ENCODE assay signal across 13 cellular contexts in the genomic region with DNA sequence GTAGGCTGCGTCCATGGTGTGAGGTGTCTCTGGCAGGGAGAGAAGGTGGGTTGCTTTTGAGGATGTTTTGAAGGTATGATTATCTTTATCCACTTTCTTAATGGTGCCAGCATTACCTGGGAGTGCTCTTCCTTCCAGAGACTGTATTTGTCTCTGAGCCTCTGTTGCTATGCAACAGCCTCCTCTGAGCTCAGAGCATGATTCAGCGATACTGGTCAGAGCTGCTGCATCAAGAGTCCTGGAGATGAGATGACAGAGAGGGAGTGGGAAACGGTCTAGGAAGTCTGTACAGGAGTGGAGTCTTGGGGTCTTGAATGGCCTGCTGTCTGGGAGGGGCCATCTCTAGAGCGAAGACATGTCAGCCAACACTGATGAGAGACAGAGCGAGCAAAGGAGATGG.
DNase-seq lines count a peak whose midpoint lies in the region; TF ChIP-seq lines count a peak whose summit lies in the region.
"Had no signal": no experiment of that assay in that cellular context is flagged by ENCODE, and none has a peak within 500 bp of the region (broad histone marks: within the 10 kb centered on the region; RNA-seq: fewer than 3 reads in every experiment).

No MANE protein-coding gene starts in this region.

- no peaks in the 10 kb centered on the region for H3K4me1 ChIP-seq in OCI-LY7 (ENCODE audit: insufficient read depth, low read length, poor library complexity, severe bottlenecking)

- H3K4me2 ChIP-seq in OCI-LY7 (ENCODE audit: low read length), result no peak overlapping the region

- no peaks in the 10 kb centered on the region for H3K9me2 ChIP-seq in OCI-LY7 (ENCODE audit: insufficient read depth, low read length)

- H2AFZ ChIP-seq in OCI-LY7 (ENCODE audit: low read length), result no peak overlapping the region

- no peak overlapping the region for H3K27ac ChIP-seq in OCI-LY7 (ENCODE audit: low read depth, low read length, poor library complexity, severe bottlenecking)
- H3K27ac ChIP-seq: skin epidermis, thoracic aorta had no signal

- no peaks in the 10 kb centered on the region for H3K36me3 ChIP-seq in OCI-LY7 (ENCODE audit: insufficient read depth, low read length)
- H3K36me3 ChIP-seq: thoracic aorta had no signal

- no peaks in the 10 kb centered on the region for H3K79me2 ChIP-seq in OCI-LY7 (ENCODE audit: insufficient read depth, low read depth, low read length)

- POLR2A ChIA-PET in OCI-LY7 (lab: Charles Lee), result no interaction called here

- no peaks in the 10 kb centered on the region for H3K9me3 ChIP-seq in OCI-LY7 (ENCODE audit: low read length)
- H3K9me3 ChIP-seq: thoracic aorta had no signal

- TF ChIP-seq CTCF in OCI-LY7 (conservative IDR thresholded peaks at IDR 0.05; ENCODE audit: low read length), result no peak

- H4K20me1 ChIP-seq in OCI-LY7 (ENCODE audit: insufficient read depth, low read length), result no peaks in the 10 kb centered on the region

- DNase-seq in DMS153 (lab: John Stamatoyannopoulos, UW) (peak; percentile 51), DMS153 treated with DMSO at 0.1 percent for 48 hours (lab: John Stamatoyannopoulos, UW; ENCODE audit: unreplicated experiment) (no peak), NCI-H748 treated with DMSO at 0.1 percent for 48 hours (lab: John Stamatoyannopoulos, UW) (peak; percentile 3), fibroblast of peridontal ligament (ENCODE audit: extremely low read depth) (peak; percentile 70), skeletal muscle cell (ENCODE audit: low read depth) (peak; percentile 25), OCI-LY7 (ENCODE audit: low spot score) (no peak), NCI-H774 (lab: John Stamatoyannopoulos, UW) (no peak)
- DNase-seq in activated CD4-positive, alpha-beta T cell treated with anti-CD3 and anti-CD28 coated beads, Interleukin-2, amount 50 U/mL, for 4 hours, result no peak
- DNase-seq: 8988T; activated naive CD8-positive, alpha-beta T cell treated with anti-CD3 and anti-CD28 coated beads, Interleukin-2, amount 10 ng/mL, durations not matched to agents 7 days and 5 days; NCI-H1105 treated with DMSO at 0.1 percent for 48 hours had no signal

- BruUV-seq in OCI-LY7 (replicated peaks; lab: Mats Ljungman, UMichigan), result no TSS peak

- H3K4me3 ChIP-seq in skeletal muscle cell (ENCODE audit: low read depth, low read length), result no peak overlapping the region
- H3K4me3 ChIP-seq in OCI-LY7 (ENCODE audit: low read depth, low read length, poor library complexity, severe bottlenecking), result no peak overlapping the region
- H3K4me3 ChIP-seq: skin epidermis, thoracic aorta had no signal

- intact Hi-C loops in OCI-LY7 (cut with micrococcal nuclease; ENCODE audit: unreplicated experiment), result no loop called here

- CTCF ChIA-PET in OCI-LY7 (lab: Charles Lee; ENCODE audit: unreplicated experiment), result no interaction called here

Comparison
In these comparisons a context has a peak if more than half of its experiments do, and no peak if none do; other contexts are left out.
1. DNase-seq: peak in DMS153 (single experiment), NCI-H748 treated with DMSO at 0.1 percent for 48 hours (single experiment), fibroblast of peridontal ligament (single experiment) and skeletal muscle cell (single experiment); none in DMS153 treated with DMSO at 0.1 percent for 48 hours (single experiment), OCI-LY7 (single experiment), activated CD4-positive, alpha-beta T cell treated with anti-CD3 and anti-CD28 coated beads, Interleukin-2, amount 50 U/mL, for 4 hours (0 of 2) and NCI-H774 (single experiment).